Comparison of ENCODE assay signal across 15 cellular contexts in genomic region chr11:72704028-72704782, GRCh38. TPM values are rescaled to one million over a fixed set of nuclear protein-coding genes. Genes with fewer than 3 reads are reported as not detected.
DNase-seq lines count a peak whose midpoint lies in the region; ATAC-seq, FAIRE-seq and TF ChIP-seq lines count a peak whose summit lies in the region.
"Had no signal": no experiment of that assay in that cellular context is flagged by ENCODE, and none has a peak within 500 bp of the region (broad histone marks: within the 10 kb centered on the region; RNA-seq: fewer than 3 reads in every experiment).

No MANE protein-coding gene starts in this region.

- peak overlapping the region; percentile 13 for H3K4me3 Mint-ChIP-seq in mesothelial cell of epicardium

- H3K4me2 ChIP-seq in H1 (ENCODE audit: insufficient read depth in 1 of 2, low read depth in 2 of 2, low read length in 2 of 2) = peak overlapping the region in 1 of 2 experiments; percentile 28; a peak in 2 of 4 replicates

- no peak overlapping the region for H3K9ac ChIP-seq in H1 (replicated peaks in 1 of 4; ENCODE audit: extremely low read depth in 1 of 4, low read depth in 3 of 4, low read length in 3 of 4)

- H3K18ac ChIP-seq in H1 (ENCODE audit: extremely low read depth, low read length) = peak overlapping the region; percentile 32

- no peak; a peak in 1 of 4 replicates for TF ChIP-seq RAD21 in H1 (IDR thresholded peaks at IDR 0.05 in 1 of 2, conservative IDR thresholded peaks at IDR 0.05 in 1 of 2; ENCODE audit: low read depth in 2 of 2, low read length in 2 of 2)

- H2AFZ ChIP-seq in H1 (ENCODE audit: low read length) = no peak overlapping the region

- WGBS in H1 (ENCODE audit: extremely low coverage in 1 of 2, insufficient coverage in 1 of 2, insufficient read length in 1 of 2, insufficient replicate concordance in 2 of 2, low coverage in 1 of 2, low lambda C conversion rate in 2 of 2, missing lambda C conversion rate in 1 of 2), 2 experiments = 88% methylated on average over 13 of the region's 13 CpGs; no CpG with 5 or more reads in 1 of the 2 experiments

- H3K4me3 ChIP-seq in AG04450 (ENCODE audit: low read depth, low read length) = no peak overlapping the region
- H3K4me3 ChIP-seq in H1 (ENCODE audit: extremely low read depth in 1 of 4, insufficient read depth in 2 of 4, low read depth in 3 of 4, low read length in 4 of 4) = no peak overlapping the region
- H3K4me3 ChIP-seq: adrenal gland had no signal

- H4K5ac ChIP-seq in H1 (ENCODE audit: insufficient read length, low read depth, low read length) = peak overlapping the region; percentile 31

- H2BK20ac ChIP-seq in H1 (ENCODE audit: low read length) = no peak overlapping the region

- H3K9me3 Mint-ChIP-seq in mesothelial cell of epicardium = no peaks in the 10 kb centered on the region

- no peak overlapping the region for H2BK15ac ChIP-seq in H1 (ENCODE audit: low read length)

- H3K23me2 ChIP-seq in H1 (ENCODE audit: low read depth, low read length) = peaks cover 2% of the 10 kb centered on the region; the same call in 1 of the 2 replicates

- H3K79me2 ChIP-seq in H1 (ENCODE audit: control insufficient read depth in 1 of 2, insufficient read depth in 2 of 2, low read length in 2 of 2) = no peaks in the 10 kb centered on the region

- H3K4ac ChIP-seq in H1 (replicated peaks; ENCODE audit: insufficient read length, low read depth, low read length) = no peak overlapping the region

- H3K27ac ChIP-seq in AG04450 (ENCODE audit: low read depth, low read length) = no peak overlapping the region
- H3K27ac ChIP-seq in H1 (ENCODE audit: low read depth, low read length) = 0 out of 2 replicates have a peak overlapping the region, but pooled peaks have one; percentile 16
- H3K27ac ChIP-seq: C4-2B had no signal

- DNase-seq in AG04450 (ENCODE audit: low read depth, low spot score) (no peak), HTR-8/SVneo (ENCODE audit: insufficient read length, low spot score) (no peak), H1 (ENCODE audit: low read depth in 1 of 2, low spot score in 2 of 2) (no peak), mesothelial cell of epicardium (ENCODE audit: low spot score in 2 of 2, unreplicated experiment in 2 of 2) (no peak), NCI-H1694 (lab: John Stamatoyannopoulos, UW) (no peak), NCI-H1417 (lab: John Stamatoyannopoulos, UW) (no peak)
- DNase-seq: activated CD8-positive, alpha-beta memory T cell treated with anti-CD3 and anti-CD28 coated beads for 24 hours; NCI-H1436; stimulated activated CD4-positive, alpha-beta T cell treated with anti-CD3 and anti-CD28 coated beads, Interleukin-4, amount 100 ng/mL, for 4 hours; T-helper 2 cell had no signal

- TF ChIP-seq CTCF in AG04450 (IDR thresholded peaks at IDR 0.05; ENCODE audit: low read depth, low read length) (peak; percentile 12; the same call in 1 of the 2 replicates), H1 (IDR thresholded peaks at IDR 0.05; ENCODE audit: control extremely low read depth in 1 of 3, insufficient read depth in 1 of 3, low read depth in 1 of 3, low read length in 3 of 3) (no peak), mesothelial cell of epicardium (IDR thresholded peaks at IDR 0.05; ENCODE audit: unreplicated experiment) (no peak)

- no peak for TF ChIP-seq POLR2A in H1 (IDR thresholded peaks at IDR 0.05; ENCODE audit: control extremely low read depth in 1 of 2, low read depth in 2 of 2, low read length in 2 of 2)

- no peak overlapping the region for H2BK12ac ChIP-seq in H1 (ENCODE audit: low read depth, low read length)

- H3K27me3 ChIP-seq in AG04450 (ENCODE audit: control insufficient read depth, insufficient read depth, low read length) = no peaks in the 10 kb centered on the region
- H3K27me3 ChIP-seq in H1 (replicated peaks in 1 of 4; ENCODE audit: control insufficient read depth in 3 of 4, extremely low read depth in 1 of 4, insufficient read depth in 3 of 4, low read length in 3 of 4) = no peaks in the 10 kb centered on the region
- H3K27me3 ChIP-seq: adrenal gland had no signal

- POLR2A ChIA-PET in AG04450 (lab: Yijun Ruan, JAX) = no interaction called here
- POLR2A ChIA-PET in H1 (lab: Charles Lee; ENCODE audit: partially characterized antibody) = interaction anchor here (0.9 to 1.2 kb wide), 3 partner anchors 9 to 29 kb away, joined by 3 read pairs; no protein-coding TSS in a partner anchor

- TF ChIP-seq EP300 in H1 (IDR thresholded peaks at IDR 0.05; ENCODE audit: borderline replicate concordance in 1 of 2, low read depth in 2 of 2, low read length in 2 of 2) = no peak

- 0 out of 2 replicates have a peak overlapping the region, but pooled peaks have one; percentile 35 for H2BK5ac ChIP-seq in H1 (ENCODE audit: low read depth, low read length)

- no peaks in the 10 kb centered on the region for H3K27me3 Mint-ChIP-seq in mesothelial cell of epicardium (ENCODE audit: low read depth)

- no peak overlapping the region for H4K91ac ChIP-seq in H1 (replicated peaks; ENCODE audit: insufficient read length, low read length)

- no peak overlapping the region for H3K56ac ChIP-seq in H1 (replicated peaks; ENCODE audit: insufficient read length, low read depth, low read length)

- FAIRE-seq in HTR-8/SVneo (lab: Jason Lieb, UNC) (peak; percentile 68), H1 (lab: Jason Lieb, UNC) (no peak)
- FAIRE-seq: endothelial cell of umbilical vein had no signal

- peaks cover 0 to 6% (median 0%) of the 10 kb centered on the region in 4 experiments; a peak in 1 of 8 replicates for H3K36me3 ChIP-seq in H1 (ENCODE audit: control insufficient read depth in 2 of 4, insufficient read depth in 4 of 4, low read length in 3 of 4)

- H3K79me1 ChIP-seq in H1 (ENCODE audit: low read depth, low read length) = no peaks in the 10 kb centered on the region; the same call in 1 of the 2 replicates

- no peak overlapping the region for H2BK120ac ChIP-seq in H1 (replicated peaks; ENCODE audit: low read depth, low read length)

- peak overlapping the region; percentile 71 for H3K27ac Mint-ChIP-seq in mesothelial cell of epicardium

- H3K36me3 Mint-ChIP-seq in mesothelial cell of epicardium = peaks cover 38% of the 10 kb centered on the region

- ATAC-seq in GM21447 (IDR thresholded peaks at IDR 0.05; ENCODE audit: unreplicated experiment) (no peak), GM19035 (IDR thresholded peaks at IDR 0.05; ENCODE audit: unreplicated experiment) (no peak)

- CTCF ChIA-PET in AG04450 (lab: Charles Lee) (interaction anchor here (0.6 to 2.5 kb wide), 5 partner anchors 19 to 472 kb away, joined by 3 to 8 read pairs (median 4); no protein-coding TSS in a partner anchor), H1 (lab: Charles Lee; ENCODE audit: partially characterized antibody) (interaction anchor here (0.5 to 8.3 kb wide), 12 partner anchors 12 to 128 kb away, joined by 3 to 79 read pairs (median 3); no protein-coding TSS in a partner anchor)

- no peak overlapping the region for H3K14ac ChIP-seq in H1 (ENCODE audit: insufficient read length)

- H3K23ac ChIP-seq in H1 (ENCODE audit: insufficient read length) = no peak overlapping the region

- H3K4me1 ChIP-seq in H1 (replicated peaks in 1 of 4; ENCODE audit: control insufficient read depth in 3 of 4, insufficient read depth in 4 of 4, low read length in 3 of 4) = peaks cover 11 to 40% (median 33%) of the 10 kb centered on the region in 4 experiments

- peaks cover 33% of the 10 kb centered on the region for H3K4me1 Mint-ChIP-seq in mesothelial cell of epicardium

- H4K8ac ChIP-seq in H1 (ENCODE audit: extremely low read depth, insufficient read depth, low read length) = no peak overlapping the region; the same call in 1 of the 2 replicates

- H2AK5ac ChIP-seq in H1 (ENCODE audit: low read depth, low read length) = no peak overlapping the region; the same call in 1 of the 2 replicates

- H3K9me3 ChIP-seq in AG04450 (ENCODE audit: control insufficient read depth, insufficient read depth, low read length) (no peaks in the 10 kb centered on the region; the same call in 1 of the 2 replicates), H1 (ENCODE audit: insufficient read depth in 2 of 2, low read depth in 1 of 2, low read length in 1 of 2) (no peaks in the 10 kb centered on the region)
- H3K9me3 ChIP-seq: adrenal gland had no signal

- H4K20me1 ChIP-seq in H1 (replicated peaks in 1 of 2; ENCODE audit: control insufficient read depth in 1 of 2, insufficient read depth in 2 of 2, low read length in 2 of 2) = peaks cover 1 to 12% of the 10 kb centered on the region in 2 experiments

TF ChIP-seq in H1, 55 proteins besides CTCF, POLR2A, EP300 and RAD21 (continues in another document):
- TF ChIP-seq KDM1A (IDR thresholded peaks at IDR 0.05; ENCODE audit: borderline replicate concordance, low read length) = no peak
- TF ChIP-seq TBP (IDR thresholded peaks at IDR 0.05; ENCODE audit: low read depth, low read length) = no peak
- 0 out of 2 replicates have a peak, but pooled peaks have one; percentile 32 for TF ChIP-seq TEAD4 (IDR thresholded peaks at IDR 0.05; ENCODE audit: low read depth, low read length)
- TF ChIP-seq CEBPB (IDR thresholded peaks at IDR 0.05; ENCODE audit: low read depth, low read length) = no peak

RNA-seq across cellular contexts. Expression of gene PDE2A, which starts 30.0 kb away (rescaled TPM):
- 0.02 and 0.11 TPM in 2 replicates for polyA plus RNA-seq in AG04450 (2011; rRNA removed)
- polyA minus RNA-seq in AG04450 (2011; rRNA and poly(A)+ RNA removed) = 0.32 TPM in 1 of 2 replicates, not detected in the other
- total RNA-seq in H1 (2021; fragmentation: NEBNext Ultra II Directional; extraction: Animal tissue kit (Norgen Biotek cat#: 25700)) = 3.4 and 5.0 TPM in 2 replicates
- 7.1 and 10.0 TPM in 2 replicates for polyA plus RNA-seq in H1 (2011; rRNA removed)
- 5.7 TPM for polyA plus RNA-seq in H1 (2011; cell fraction: cytosol; rRNA removed)
- polyA plus RNA-seq in H1 (2011; cell fraction: nucleus; rRNA removed) = 14.6 TPM
- 1.8 to 6.8 TPM (median 3.9 TPM) in 4 replicates for polyA plus RNA-seq in H1 (2012, experiment 1 of 2)
- polyA plus RNA-seq in H1 (2012, experiment 2 of 2) = 2.9 TPM
- 4.1 TPM for polyA plus RNA-seq in H1 (2013, experiment 1 of 2)
- polyA plus RNA-seq in H1 (2013, experiment 2 of 2) = 4.8 TPM
- polyA minus RNA-seq in H1 (2011; rRNA and poly(A)+ RNA removed) = 5.9 and 10.1 TPM in 2 replicates
- polyA minus RNA-seq in H1 (2011; cell fraction: cytosol; rRNA and poly(A)+ RNA removed) = 2.1 TPM
- 6.0 TPM for polyA minus RNA-seq in H1 (2011; cell fraction: nucleus; rRNA and poly(A)+ RNA removed)
- total RNA-seq in mesothelial cell of epicardium = 0.63 to 1.4 TPM (median 1.1 TPM) in 3 replicates

RNA-seq across cellular contexts. Expression of gene ARAP1, which starts 48.0 kb away (rescaled TPM):
- polyA plus RNA-seq in AG04450 (2011; rRNA removed) (52.4 and 74.8 TPM in 2 replicates), H1 (2011; rRNA removed) (25.7 and 39.9 TPM in 2 replicates)
- polyA minus RNA-seq in AG04450 (2011; rRNA and poly(A)+ RNA removed) = 90.3 and 129 TPM in 2 replicates
- total RNA-seq in H1 (2021; fragmentation: NEBNext Ultra II Directional; extraction: Animal tissue kit (Norgen Biotek cat#: 25700)) = 59.5 and 61.6 TPM in 2 replicates
- 34.5 TPM for polyA plus RNA-seq in H1 (2011; cell fraction: cytosol; rRNA removed)
- polyA plus RNA-seq in H1 (2011; cell fraction: nucleus; rRNA removed) = 123 TPM
- polyA plus RNA-seq in H1 (2012, experiment 1 of 2) = 39.5 to 54.2 TPM (median 51.4 TPM) in 4 replicates
- 53.3 TPM for polyA plus RNA-seq in H1 (2012, experiment 2 of 2)
- 28.7 TPM for polyA plus RNA-seq in H1 (2013, experiment 1 of 2)
- 25.5 TPM for polyA plus RNA-seq in H1 (2013, experiment 2 of 2)
- 39.5 and 45.8 TPM in 2 replicates for polyA minus RNA-seq in H1 (2011; rRNA and poly(A)+ RNA removed)
- 52.5 TPM for polyA minus RNA-seq in H1 (2011; cell fraction: cytosol; rRNA and poly(A)+ RNA removed)
- 66.4 TPM for polyA minus RNA-seq in H1 (2011; cell fraction: nucleus; rRNA and poly(A)+ RNA removed)
- 154 to 163 TPM (median 155 TPM) in 3 replicates for total RNA-seq in mesothelial cell of epicardium
